Comparison of ENCODE assay signal across 8 cellular contexts in genomic region chr3:169966086-169966950, GRCh38. TPM values are rescaled to one million over a fixed set of nuclear protein-coding genes. Genes with fewer than 3 reads are reported as not detected.
DNase-seq lines count a peak whose midpoint lies in the region; ATAC-seq and TF ChIP-seq lines count a peak whose summit lies in the region.

TSS of gene SEC62 (plus strand) at chr3:169966807. CDS start at chr3:169966823, 16 bp downstream.

- peaks cover 13 to 16% of the 10 kb centered on the region in 2 donors for H3K4me1 ChIP-seq in mucosa of rectum (ENCODE audit: control insufficient read depth in 2 of 2, insufficient read depth in 2 of 2, low read length in 2 of 2)

- peaks cover 1% of the 10 kb centered on the region for H3K36me3 Mint-ChIP-seq in IgD-negative memory B cell

- H3K4me1 Mint-ChIP-seq in IgD-negative memory B cell, result peaks cover 42 to 65% (median 65%) of the 10 kb centered on the region in 3 donors

- peak within 1 kb of the TSS; percentile 88 to 99 (median 95) for H3K4me3 Mint-ChIP-seq in IgD-negative memory B cell

- TF ChIP-seq CTCF in epithelial cell of proximal tubule (conservative IDR thresholded peaks at IDR 0.05; ENCODE audit: low read depth, low read length), result peak; percentile 52

- H3K27me3 ChIP-seq in mucosa of rectum (ENCODE audit: control insufficient read depth in 2 of 2, insufficient read depth in 2 of 2, low read length in 2 of 2), result no peaks in the 10 kb centered on the region

- H3K9me3 Mint-ChIP-seq in IgD-negative memory B cell, result peaks cover 0 to 4% (median 0%) of the 10 kb centered on the region in 3 donors

- H3K27me3 Mint-ChIP-seq in IgD-negative memory B cell, result no peaks in the 10 kb centered on the region

- H3K4me3 ChIP-seq in epithelial cell of proximal tubule (ENCODE audit: low read depth, low read length) (peak within 1 kb of the TSS; percentile 74), mucosa of rectum (ENCODE audit: low read length in 2 of 2) (peak within 1 kb of the TSS; percentile 97 to 98)

- no peaks in the 10 kb centered on the region for H3K9me3 ChIP-seq in mucosa of rectum (ENCODE audit: control insufficient read depth in 2 of 2, low read length in 2 of 2)

- DNase-seq in DMS153 (lab: John Stamatoyannopoulos, UW) (peak; percentile 92), OCI-M1 (lab: John Stamatoyannopoulos, UW) (peak; percentile 92), activated T-cell treated with anti-CD3 and anti-CD28 coated beads for 4 hours (peak; percentile 97), epithelial cell of proximal tubule (ENCODE audit: low read depth) (no peak)
- peak; percentile 98 for DNase-seq in stimulated activated CD8-positive, alpha-beta memory T cell treated with anti-CD3 and anti-CD28 coated beads, Interleukin-4, amount 100 ng/mL, for 48 hours

- peak; percentile 91 for ATAC-seq in GM21529 (IDR thresholded peaks at IDR 0.05; ENCODE audit: unreplicated experiment)

- H3K9ac ChIP-seq in mucosa of rectum (ENCODE audit: low read depth in 1 of 2, low read length in 2 of 2), result peak within 1 kb of the TSS; percentile 92 to 96

- H3K27ac Mint-ChIP-seq in IgD-negative memory B cell, result peak within 1 kb of the TSS; percentile 97 to 99 (median 98)

- peaks cover 0 to 1% of the 10 kb centered on the region in 2 donors for H3K36me3 ChIP-seq in mucosa of rectum (ENCODE audit: control insufficient read depth in 2 of 2, insufficient read depth in 2 of 2, low read length in 2 of 2)

- H3K27ac ChIP-seq in mucosa of rectum (ENCODE audit: low read depth in 2 of 2, low read length in 2 of 2), result peak within 1 kb of the TSS; percentile 86 to 89

RNA-seq across cellular contexts. Expression of gene SEC62, which starts in this region (rescaled TPM):
- 273 TPM for polyA plus RNA-seq in IgD-negative memory B cell
- 24.7 and 34.8 TPM in 2 replicates for total RNA-seq in epithelial cell of proximal tubule
